ENCODE assay signal across 8 cellular contexts in genomic region chr3:16370872-16371740, GRCh38.
DNase-seq lines count a peak whose midpoint lies in the region; ATAC-seq and TF ChIP-seq lines count a peak whose summit lies in the region.

No MANE protein-coding gene starts in this region.

- H3K27ac Mint-ChIP-seq in activated naive CD8-positive, alpha-beta T cell treated with anti-CD3 and anti-CD28 coated beads, Interleukin-2, amount 50 U/mL, for 24 hours = peak overlapping the region; percentile 82

- H3K4me3 ChIP-seq in mucosa of descending colon = no peak overlapping the region

- peaks cover 87% of the 10 kb centered on the region for H3K36me3 Mint-ChIP-seq in activated naive CD8-positive, alpha-beta T cell treated with anti-CD3 and anti-CD28 coated beads, Interleukin-2, amount 50 U/mL, for 24 hours (ENCODE audit: low read depth)

- no peaks in the 10 kb centered on the region for H3K9me3 ChIP-seq in mucosa of descending colon

- no peak for TF ChIP-seq CTCF in omental fat pad (IDR thresholded peaks at IDR 0.05)
- no peak for TF ChIP-seq CTCF in mucosa of descending colon (IDR thresholded peaks at IDR 0.05)

- TF ChIP-seq POLR2A in erythroblast (IDR thresholded peaks at IDR 0.05; ENCODE audit: low read length) = no peak

- no peaks in the 10 kb centered on the region for H3K36me3 ChIP-seq in mucosa of descending colon (ENCODE audit: low read depth)

- peaks cover 86% of the 10 kb centered on the region for H3K4me1 Mint-ChIP-seq in activated naive CD8-positive, alpha-beta T cell treated with anti-CD3 and anti-CD28 coated beads, Interleukin-2, amount 50 U/mL, for 24 hours

- H3K9me3 Mint-ChIP-seq in activated naive CD8-positive, alpha-beta T cell treated with anti-CD3 and anti-CD28 coated beads, Interleukin-2, amount 50 U/mL, for 24 hours = no peaks in the 10 kb centered on the region

- peak overlapping the region; percentile 12 for H3K4me3 Mint-ChIP-seq in activated naive CD8-positive, alpha-beta T cell treated with anti-CD3 and anti-CD28 coated beads, Interleukin-2, amount 50 U/mL, for 24 hours

- no peak for DNase-seq in activated naive CD8-positive, alpha-beta T cell treated with anti-CD3 and anti-CD28 coated beads, Interleukin-2, amount 50 U/mL, for 24 hours
- DNase-seq in omental fat pad (ENCODE audit: low spot score) = no peak
- no peak for DNase-seq in mucosa of descending colon
- DNase-seq in COLO668 (lab: John Stamatoyannopoulos, UW; ENCODE audit: unreplicated experiment) = no peak
- no peak for DNase-seq in erythroblast (lab: John Stamatoyannopoulos, UW)
- no peak for DNase-seq in cerebellum (ENCODE audit: low spot score)

- H3K4me1 ChIP-seq in mucosa of descending colon (ENCODE audit: low read depth) = no peaks in the 10 kb centered on the region

- ATAC-seq in GM18511 (IDR thresholded peaks at IDR 0.05; ENCODE audit: unreplicated experiment) (peak; percentile 39), HG02610 (IDR thresholded peaks at IDR 0.05; ENCODE audit: unreplicated experiment) (peak; percentile 33), omental fat pad (ENCODE audit: low FRiP score) (peak; percentile 19), mucosa of descending colon (no peak)
- peak; percentile 71 for ATAC-seq in activated naive CD8-positive, alpha-beta T cell treated with anti-CD3 and anti-CD28 coated beads, Interleukin-2, amount 50 U/mL, for 24 hours

- intact Hi-C loops in mucosa of descending colon (cut with DNase I, micrococcal nuclease) = no loop called here

- H3K27me3 Mint-ChIP-seq in activated naive CD8-positive, alpha-beta T cell treated with anti-CD3 and anti-CD28 coated beads, Interleukin-2, amount 50 U/mL, for 24 hours = no peaks in the 10 kb centered on the region
